ENCODE assay signal across 2 cellular contexts in genomic region chr22:19879996-19880785, GRCh38.
A peak's percentile ranks its signal among the peaks of the same experiment; 100 is the strongest.
TF ChIP-seq lines count a peak whose summit lies in the region.

No MANE protein-coding gene starts in this region.

TF ChIP-seq in HCT116, 20 proteins besides CTCF, POLR2A, EP300 and RAD21:
- TF ChIP-seq TCF7L2 (IDR thresholded peaks at IDR 0.05; ENCODE audit: borderline replicate concordance, extremely low read depth, insufficient read depth, insufficient read length) (no peak), SIN3A (IDR thresholded peaks at IDR 0.05; ENCODE audit: low read depth) (no peak), ZNF274 (IDR thresholded peaks at IDR 0.05; ENCODE audit: low read depth, low read length) (no peak), JUND (IDR thresholded peaks at IDR 0.05) (no peak), SP1 (IDR thresholded peaks at IDR 0.05; ENCODE audit: low read depth) (no peak), MAX (IDR thresholded peaks at IDR 0.05) (no peak), FOSL1 (IDR thresholded peaks at IDR 0.05; ENCODE audit: low read depth) (no peak), YY1 (IDR thresholded peaks at IDR 0.05; ENCODE audit: extremely low read depth, insufficient replicate concordance, low read depth, low read length) (no peak), CBX3 (IDR thresholded peaks at IDR 0.05; ENCODE audit: low read depth) (no peak), ZFX (IDR thresholded peaks at IDR 0.05) (no peak)
- TF ChIP-seq, protein P1, sequence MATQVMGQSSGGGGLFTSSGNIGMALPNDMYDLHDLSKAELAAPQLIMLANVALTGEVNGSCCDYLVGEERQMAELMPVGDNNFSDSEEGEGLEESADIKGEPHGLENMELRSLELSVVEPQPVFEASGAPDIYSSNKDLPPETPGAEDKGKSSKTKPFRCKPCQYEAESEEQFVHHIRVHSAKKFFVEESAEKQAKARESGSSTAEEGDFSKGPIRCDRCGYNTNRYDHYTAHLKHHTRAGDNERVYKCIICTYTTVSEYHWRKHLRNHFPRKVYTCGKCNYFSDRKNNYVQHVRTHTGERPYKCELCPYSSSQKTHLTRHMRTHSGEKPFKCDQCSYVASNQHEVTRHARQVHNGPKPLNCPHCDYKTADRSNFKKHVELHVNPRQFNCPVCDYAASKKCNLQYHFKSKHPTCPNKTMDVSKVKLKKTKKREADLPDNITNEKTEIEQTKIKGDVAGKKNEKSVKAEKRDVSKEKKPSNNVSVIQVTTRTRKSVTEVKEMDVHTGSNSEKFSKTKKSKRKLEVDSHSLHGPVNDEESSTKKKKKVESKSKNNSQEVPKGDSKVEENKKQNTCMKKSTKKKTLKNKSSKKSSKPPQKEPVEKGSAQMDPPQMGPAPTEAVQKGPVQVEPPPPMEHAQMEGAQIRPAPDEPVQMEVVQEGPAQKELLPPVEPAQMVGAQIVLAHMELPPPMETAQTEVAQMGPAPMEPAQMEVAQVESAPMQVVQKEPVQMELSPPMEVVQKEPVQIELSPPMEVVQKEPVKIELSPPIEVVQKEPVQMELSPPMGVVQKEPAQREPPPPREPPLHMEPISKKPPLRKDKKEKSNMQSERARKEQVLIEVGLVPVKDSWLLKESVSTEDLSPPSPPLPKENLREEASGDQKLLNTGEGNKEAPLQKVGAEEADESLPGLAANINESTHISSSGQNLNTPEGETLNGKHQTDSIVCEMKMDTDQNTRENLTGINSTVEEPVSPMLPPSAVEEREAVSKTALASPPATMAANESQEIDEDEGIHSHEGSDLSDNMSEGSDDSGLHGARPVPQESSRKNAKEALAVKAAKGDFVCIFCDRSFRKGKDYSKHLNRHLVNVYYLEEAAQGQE (IDR thresholded peaks at IDR 0.05; ENCODE audit: low read depth): no peak

TF ChIP-seq in H1, 55 proteins besides CTCF, POLR2A, EP300 and RAD21:
- TF ChIP-seq KDM5A (IDR thresholded peaks at IDR 0.05; ENCODE audit: low read length) (no peak), MAX (IDR thresholded peaks at IDR 0.05) (0 out of 2 replicates have a peak, but pooled peaks have one; percentile 56)
